Comparison of ENCODE assay signal across 8 cellular contexts in genomic region chr1:3856923-3857790, GRCh38. TPM values are rescaled to one million over a fixed set of nuclear protein-coding genes. Genes with fewer than 3 reads are reported as not detected.
A peak's percentile ranks its signal among the peaks of the same experiment; 100 is the strongest.
DNase-seq lines count a peak whose midpoint lies in the region; ATAC-seq, FAIRE-seq and TF ChIP-seq lines count a peak whose summit lies in the region.

TSS of gene CEP104 (minus strand) at chr1:3857211. CDS start at chr1:3852407, 4,804 bp downstream.
A gene with protein sequence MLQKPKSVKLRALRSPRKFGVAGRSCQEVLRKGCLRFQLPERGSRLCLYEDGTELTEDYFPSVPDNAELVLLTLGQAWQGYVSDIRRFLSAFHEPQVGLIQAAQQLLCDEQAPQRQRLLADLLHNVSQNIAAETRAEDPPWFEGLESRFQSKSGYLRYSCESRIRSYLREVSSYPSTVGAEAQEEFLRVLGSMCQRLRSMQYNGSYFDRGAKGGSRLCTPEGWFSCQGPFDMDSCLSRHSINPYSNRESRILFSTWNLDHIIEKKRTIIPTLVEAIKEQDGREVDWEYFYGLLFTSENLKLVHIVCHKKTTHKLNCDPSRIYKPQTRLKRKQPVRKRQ (plus strand): TSS chr1:3857476. CDS start chr1:3857604, 128 bp downstream.

- H3K9me3 Mint-ChIP-seq in T-helper 1 cell treated with Interleukin-12 subunit alpha and Interleukin-12 subunit beta and Interleukin-4 antibody, amounts not matched to agents 30 μg/mL and 1 μg/mL, for 36 hours, result no peaks in the 10 kb centered on the region

- H3K4me1 ChIP-seq in right atrium auricular region, result peaks cover 0 to 21% of the 10 kb centered on the region in 2 donors
- H3K4me1 ChIP-seq in psoas muscle, result peaks cover 20% of the 10 kb centered on the region
- H3K4me1 ChIP-seq in uterus, result peaks cover 5 to 6% of the 10 kb centered on the region in 2 donors

- TF ChIP-seq CTCF in right atrium auricular region (IDR thresholded peaks at IDR 0.05) (no peak), psoas muscle (IDR thresholded peaks at IDR 0.05) (peak; percentile 15), uterus (IDR thresholded peaks at IDR 0.05) (peak in 2 of 4 experiments; percentile 40 to 42)

- peak; percentile 100 for DNase-seq in GM12891 (ENCODE audit: insufficient read length, low spot score)
- DNase-seq in NCI-H146 (lab: John Stamatoyannopoulos, UW), result peak; percentile 98
- peak; percentile 79 for DNase-seq in right atrium auricular region (ENCODE audit: low spot score)
- peak; percentile 89 to 96 for DNase-seq in psoas muscle
- peak; percentile 83 to 87 for DNase-seq in uterus

- peak; percentile 100 for FAIRE-seq in GM12891 (lab: Jason Lieb, UNC)

- no peak for TF ChIP-seq POLR2A in GM12891 (IDR thresholded peaks at IDR 0.05; ENCODE audit: low read depth, low read length)
- peak; percentile 22 to 77 for TF ChIP-seq POLR2A in uterus (IDR thresholded peaks at IDR 0.05)

- H3K36me3 Mint-ChIP-seq in T-helper 1 cell treated with Interleukin-12 subunit alpha and Interleukin-12 subunit beta and Interleukin-4 antibody, amounts not matched to agents 30 μg/mL and 1 μg/mL, for 36 hours (ENCODE audit: low read depth), result no peaks in the 10 kb centered on the region

- intact Hi-C loops in psoas muscle (cut with DNase I), result loop anchor here in 1 of 2 donors (5.0 kb wide), 1 partner anchor 35 kb away; no protein-coding TSS in a partner anchor
- intact Hi-C loops in uterus (cut with DNase I; ENCODE audit: low total_unique reads), result no loop called here

- 0 to 1% (median 0%) methylated on average over 55 to 73 of the region's 73 CpGs for WGBS in psoas muscle, 3 donors

- H3K27ac ChIP-seq in angular gyrus (ENCODE audit: low read depth, low read length), result peak within 1 kb of the TSS; percentile 83
- H3K27ac ChIP-seq in right atrium auricular region, result peak within 1 kb of the TSS; percentile 75 to 83
- peak within 1 kb of the TSS; percentile 84 for H3K27ac ChIP-seq in psoas muscle
- peak within 1 kb of the TSS; percentile 73 to 87 for H3K27ac ChIP-seq in uterus

- H3K4me3 ChIP-seq in right atrium auricular region (peak within 1 kb of the TSS; percentile 72 to 96), psoas muscle (peak within 1 kb of the TSS; percentile 98), uterus (peak within 1 kb of the TSS; percentile 76 to 81)

- peak; percentile 92 for ATAC-seq in HG02840 (IDR thresholded peaks at IDR 0.05; ENCODE audit: low FRiP score, unreplicated experiment)
- peak; percentile 94 to 98 (median 96) for ATAC-seq in psoas muscle

- peak within 1 kb of the TSS; percentile 88 for H3K27ac Mint-ChIP-seq in T-helper 1 cell treated with Interleukin-12 subunit alpha and Interleukin-12 subunit beta and Interleukin-4 antibody, amounts not matched to agents 30 μg/mL and 1 μg/mL, for 36 hours

- no peaks in the 10 kb centered on the region for H3K36me3 ChIP-seq in right atrium auricular region
- H3K36me3 ChIP-seq in psoas muscle (ENCODE audit: insufficient read depth in 1 of 2, low read depth in 1 of 2), result no peaks in the 10 kb centered on the region
- H3K36me3 ChIP-seq in uterus, result no peaks in the 10 kb centered on the region

- H3K4me3 Mint-ChIP-seq in T-helper 1 cell treated with Interleukin-12 subunit alpha and Interleukin-12 subunit beta and Interleukin-4 antibody, amounts not matched to agents 30 μg/mL and 1 μg/mL, for 36 hours, result peak within 1 kb of the TSS; percentile 97

- peaks cover 17% of the 10 kb centered on the region for H3K4me1 Mint-ChIP-seq in T-helper 1 cell treated with Interleukin-12 subunit alpha and Interleukin-12 subunit beta and Interleukin-4 antibody, amounts not matched to agents 30 μg/mL and 1 μg/mL, for 36 hours (ENCODE audit: low read depth)

- H3K9me3 ChIP-seq in right atrium auricular region (no peaks in the 10 kb centered on the region), psoas muscle (no peaks in the 10 kb centered on the region), uterus (no peaks in the 10 kb centered on the region)

- no peaks in the 10 kb centered on the region for H3K27me3 Mint-ChIP-seq in T-helper 1 cell treated with Interleukin-12 subunit alpha and Interleukin-12 subunit beta and Interleukin-4 antibody, amounts not matched to agents 30 μg/mL and 1 μg/mL, for 36 hours (ENCODE audit: low read depth)

- H3K27me3 ChIP-seq in right atrium auricular region, result no peaks in the 10 kb centered on the region
- no peaks in the 10 kb centered on the region for H3K27me3 ChIP-seq in psoas muscle (ENCODE audit: insufficient read depth in 3 of 3, low read length in 2 of 3)
- H3K27me3 ChIP-seq in uterus, result no peaks in the 10 kb centered on the region

TF ChIP-seq in GM12891, 5 proteins besides CTCF, POLR2A, EP300 and RAD21:
- TF ChIP-seq POU2F2 (IDR thresholded peaks at IDR 0.05; ENCODE audit: low read depth, low read length) (0 out of 2 replicates have a peak, but pooled peaks have one; percentile 17), TAF1 (IDR thresholded peaks at IDR 0.05; ENCODE audit: low read depth, low read length) (no peak), SPI1 (IDR thresholded peaks at IDR 0.05; ENCODE audit: low read depth, low read length) (no peak), PAX5 (IDR thresholded peaks at IDR 0.05; ENCODE audit: insufficient read depth, low read length, severe bottlenecking) (peak; percentile 40)
TF ChIP-seq in GM12891: peak in this region for 2.

RNA-seq across cellular contexts. Expression of gene CEP104, which starts in this region (rescaled TPM):
- 11.2 TPM for polyA plus RNA-seq in GM12891 (2012; ENCODE audit: low read depth, missing spikeins)
- total RNA-seq in right atrium auricular region (10 to 100 TPM; 21.7 to 25.9 TPM), psoas muscle (10 to 100 TPM; 28.3 to 37.7 (median 34.4) TPM), uterus (10 to 100 TPM; 10.5 to 43.2 (median 22.1) TPM)
- 10 to 100 TPM in 2 of 3 donors, 1 to 10 TPM in 1; 9.0 to 31.3 (median 11.1) TPM for polyA plus RNA-seq in psoas muscle

RNA-seq across cellular contexts. Expression of the second gene that starts in this region (rescaled TPM):
- polyA plus RNA-seq in GM12891 (2012; ENCODE audit: low read depth, missing spikeins), result 2.1 TPM
- total RNA-seq in right atrium auricular region (1 to 10 TPM; 3.2 to 5.3 TPM), psoas muscle (1 to 10 TPM; 1.1 to 2.4 (median 1.8) TPM), uterus (10 to 100 TPM in 2 of 4 donors, 1 to 10 TPM in 1, under 1 TPM in 1; 0.51 to 17.9 (median 9.3) TPM)
- 1 to 10 TPM; 1.3 to 1.9 (median 1.9) TPM for polyA plus RNA-seq in psoas muscle

Comparison
In these comparisons a context has a peak if more than half of its experiments do, and no peak if none do; other contexts are left out.
1. Peak in every context shown above with its lines: DNase-seq, ATAC-seq, H3K4me3 ChIP-seq and H3K27ac ChIP-seq.